ENCODE assay signal across 12 cellular contexts in the genomic region with DNA sequence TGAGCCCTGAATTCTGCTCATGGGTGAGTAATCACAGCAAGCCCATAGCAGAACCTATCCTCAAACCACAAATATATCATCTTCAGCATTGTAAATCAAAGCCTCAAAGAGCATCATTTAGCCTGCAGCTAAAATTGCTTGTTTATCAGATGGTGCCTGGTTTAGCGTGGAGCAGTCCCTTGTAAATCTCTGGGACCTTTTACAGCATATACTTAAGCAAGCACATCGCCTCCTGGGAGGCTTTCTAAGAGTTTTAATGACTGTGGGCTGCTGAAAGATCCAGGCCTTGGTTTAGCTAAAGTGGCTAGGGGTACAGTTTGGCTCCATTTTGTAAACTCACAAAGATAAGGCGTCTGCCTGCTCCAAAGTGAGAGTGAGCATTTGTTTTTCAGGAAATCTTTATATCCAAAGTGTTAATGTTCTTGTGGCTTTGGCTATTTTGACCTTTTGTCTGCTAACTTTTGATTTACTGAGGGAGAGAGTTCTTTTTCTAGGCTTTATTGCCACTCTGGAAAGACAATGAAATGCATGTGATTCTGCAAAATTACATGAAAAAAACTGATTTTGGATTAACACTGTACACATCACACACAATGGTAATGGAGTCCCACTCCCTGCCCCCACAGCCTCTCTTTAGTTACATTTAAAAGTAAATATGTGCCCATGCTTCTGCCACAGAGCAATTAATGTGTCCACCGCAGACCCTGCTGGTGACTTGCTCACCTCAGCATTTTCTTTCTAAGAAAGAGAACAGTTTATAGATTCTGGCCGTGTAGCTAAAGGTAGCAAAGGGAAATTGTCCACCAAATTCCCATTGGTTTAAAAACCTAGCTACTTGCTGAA.
DNase-seq lines count a peak whose midpoint lies in the region; ATAC-seq and TF ChIP-seq lines count a peak whose summit lies in the region.
"Had no signal": no experiment of that assay in that cellular context is flagged by ENCODE, and none has a peak within 500 bp of the region (broad histone marks: within the 10 kb centered on the region; RNA-seq: fewer than 3 reads in every experiment).

No MANE protein-coding gene starts in this region.

- H3K27me3 ChIP-seq in SK-N-SH (ENCODE audit: insufficient read depth) = no peaks in the 10 kb centered on the region
- H3K27me3 ChIP-seq: upper lobe of left lung had no signal

- H3K79me2 ChIP-seq in SK-N-SH (ENCODE audit: insufficient read depth) = no peaks in the 10 kb centered on the region

- intact Hi-C loops in Right ventricle myocardium inferior (cut with DNase I) = no loop called here

- no peak overlapping the region for H2AFZ ChIP-seq in SK-N-SH (ENCODE audit: low read depth)

- TF ChIP-seq RAD21 in SK-N-SH (IDR thresholded peaks at IDR 0.05; ENCODE audit: low read length) = no peak

- CTCF ChIA-PET in HEK293T (lab: Yijun Ruan, JAX) (interaction anchor here (0.6 to 1.3 kb wide), 3 partner anchors 117 to 389 kb away, joined by 3 to 5 read pairs (median 3); no protein-coding TSS in a partner anchor), SK-N-SH (lab: Yijun Ruan, JAX) (interaction anchor here (1.2 kb wide), 1 partner anchor 36 kb away, joined by 4 read pairs; no protein-coding TSS in a partner anchor)

- ATAC-seq in GM18498 (IDR thresholded peaks at IDR 0.05; ENCODE audit: unreplicated experiment) (no peak), Right ventricle myocardium inferior (no peak)
- ATAC-seq: stimulated activated memory B cell treated with anti-CD40 and anti-IgM and Interleukin-4, amounts not matched to agents 10 μg/mL and 1 μg/mL and 100 μg/mL, for 72 hours had no signal

- no peak overlapping the region for H3K9ac ChIP-seq in SK-N-SH

- POLR2A ChIA-PET in HEK293T (lab: Yijun Ruan, JAX) = interaction anchor here (0.8 to 2.9 kb wide), 2 partner anchors 297 to 299 kb away, joined by 4 to 17 read pairs; a partner anchor contains a TSS
- POLR2A ChIA-PET in SK-N-SH (lab: Yijun Ruan, JAX) = interaction anchor here (0.7 kb wide), 1 partner anchor 83 kb away, joined by 3 read pairs; no protein-coding TSS in a partner anchor

- DNase-seq in AG10803 (ENCODE audit: low read depth) = peak; percentile 7
- DNase-seq in HEK293T (ENCODE audit: extremely low spot score) = peak; percentile 70
- DNase-seq in SK-N-SH = peak; percentile 49
- DNase-seq in islet precursor cell = peak; percentile 95
- DNase-seq in Right ventricle myocardium inferior (ENCODE audit: missing footprints) = no peak
- no peak for DNase-seq in effector CD8-positive, alpha-beta T cell (lab: John Stamatoyannopoulos, UW)
- DNase-seq in NCI-H524 (lab: John Stamatoyannopoulos, UW) = no peak
- DNase-seq: Caco-2, NCI-H526, upper lobe of left lung had no signal

- H3K36me3 ChIP-seq in SK-N-SH (replicated peaks in 1 of 2; ENCODE audit: control insufficient read depth in 1 of 2, insufficient read depth in 2 of 2, low read length in 1 of 2) = no peaks in the 10 kb centered on the region
- H3K36me3 ChIP-seq: upper lobe of left lung had no signal

- H3K4me3 ChIP-seq in AG10803 (ENCODE audit: low read length) (no peak overlapping the region), SK-N-SH (ENCODE audit: low read depth in 2 of 2, low read length in 1 of 2) (no peak overlapping the region)
- H3K4me3 ChIP-seq: upper lobe of left lung had no signal

- 37% methylated on average over 5 of the region's 5 CpGs for whole genome bisulfite sequencing in SK-N-SH (ENCODE audit: low lambda C conversion rate)

- H3K9me2 ChIP-seq in SK-N-SH = no peaks in the 10 kb centered on the region

- TF ChIP-seq CTCF in AG10803 (conservative IDR thresholded peaks at IDR 0.05; ENCODE audit: low read length) (no peak), SK-N-SH (IDR thresholded peaks at IDR 0.05) (no peak)

- H4K20me1 ChIP-seq in SK-N-SH (ENCODE audit: insufficient read depth) = no peaks in the 10 kb centered on the region

- no peak overlapping the region; a peak in 1 of 4 replicates for H3K27ac ChIP-seq in SK-N-SH (ENCODE audit: low read depth in 2 of 2, low read length in 1 of 2)
- H3K27ac ChIP-seq: upper lobe of left lung had no signal

- no peaks in the 10 kb centered on the region for H3F3A ChIP-seq in SK-N-SH (replicated peaks; ENCODE audit: insufficient read depth)

- H3K9me3 ChIP-seq in SK-N-SH = no peaks in the 10 kb centered on the region
- H3K9me3 ChIP-seq: Caco-2, upper lobe of left lung had no signal

- TF ChIP-seq EP300 in SK-N-SH (IDR thresholded peaks at IDR 0.05; ENCODE audit: borderline replicate concordance in 1 of 2, low read depth in 1 of 2, low read length in 1 of 2) = peak in 1 of 2 experiments; percentile 54; a peak in 1 of 4 replicates

- peaks cover 0 to 5% of the 10 kb centered on the region in 2 experiments; a peak in 2 of 4 replicates for H3K4me1 ChIP-seq in SK-N-SH (ENCODE audit: control insufficient read depth in 1 of 2, insufficient read depth in 2 of 2, low read depth in 1 of 2, low read length in 1 of 2)
- H3K4me1 ChIP-seq: Caco-2, upper lobe of left lung had no signal

- no peak overlapping the region for H3K4me2 ChIP-seq in SK-N-SH

TF ChIP-seq in HEK293T, 16 proteins besides CTCF, POLR2A, EP300 and RAD21:
- TF ChIP-seq ZNF384 (IDR thresholded peaks at IDR 0.05) (peak; percentile 54; the same call in 1 of the 2 replicates), ARNT (IDR thresholded peaks at IDR 0.05) (peak; percentile 60; the same call in 1 of the 2 replicates), L3MBTL2 (conservative IDR thresholded peaks at IDR 0.05) (no peak), HDGF (IDR thresholded peaks at IDR 0.05; ENCODE audit: borderline replicate concordance) (no peak), CTBP1 (IDR thresholded peaks at IDR 0.05; ENCODE audit: borderline replicate concordance) (peak; percentile 99), NFRKB (IDR thresholded peaks at IDR 0.05) (peak; percentile 29; the same call in 1 of the 2 replicates), FOXK2 (IDR thresholded peaks at IDR 0.05) (0 out of 2 replicates have a peak, but pooled peaks have one; percentile 77), BHLHE40 (IDR thresholded peaks at IDR 0.05; ENCODE audit: borderline replicate concordance) (no peak), LEF1 (IDR thresholded peaks at IDR 0.05; ENCODE audit: borderline replicate concordance) (peak; percentile 60; the same call in 1 of the 2 replicates), SP1 (IDR thresholded peaks at IDR 0.05) (no peak)
- TF ChIP-seq, protein P1, sequence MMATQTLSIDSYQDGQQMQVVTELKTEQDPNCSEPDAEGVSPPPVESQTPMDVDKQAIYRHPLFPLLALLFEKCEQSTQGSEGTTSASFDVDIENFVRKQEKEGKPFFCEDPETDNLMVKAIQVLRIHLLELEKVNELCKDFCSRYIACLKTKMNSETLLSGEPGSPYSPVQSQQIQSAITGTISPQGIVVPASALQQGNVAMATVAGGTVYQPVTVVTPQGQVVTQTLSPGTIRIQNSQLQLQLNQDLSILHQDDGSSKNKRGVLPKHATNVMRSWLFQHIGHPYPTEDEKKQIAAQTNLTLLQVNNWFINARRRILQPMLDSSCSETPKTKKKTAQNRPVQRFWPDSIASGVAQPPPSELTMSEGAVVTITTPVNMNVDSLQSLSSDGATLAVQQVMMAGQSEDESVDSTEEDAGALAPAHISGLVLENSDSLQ (IDR thresholded peaks at IDR 0.05) = peak; percentile 94
TF ChIP-seq in HEK293T: peak in this region for 7.

TF ChIP-seq in SK-N-SH, 30 proteins besides CTCF, POLR2A, EP300 and RAD21:
- TF ChIP-seq SMC3 (IDR thresholded peaks at IDR 0.05; ENCODE audit: low read depth, low read length) = no peak
- TF ChIP-seq JUND (IDR thresholded peaks at IDR 0.05) = no peak
- peak; percentile 68 for TF ChIP-seq FOXJ3 (CRISPR knock-in tag; IDR thresholded peaks at IDR 0.05)
- TF ChIP-seq GATA2 (CRISPR knock-in tag; IDR thresholded peaks at IDR 0.05) = peak; percentile 71

Comparison
In these comparisons a context has a peak if more than half of its experiments do, and no peak if none do; other contexts are left out.
1. DNase-seq: peak in AG10803 (single experiment), HEK293T (single experiment), SK-N-SH (single experiment) and islet precursor cell (single experiment); none in Right ventricle myocardium inferior (single experiment), effector CD8-positive, alpha-beta T cell (single experiment) and NCI-H524 (0 of 2).